In genomic region chr10:100618856-100619255, GRCh38 we compare ENCODE assay signal across 23 cellular contexts.
"Had no signal": no experiment of that assay in that cellular context is flagged by ENCODE, and none has a peak within 500 bp of the region (broad histone marks: within the 10 kb centered on the region; RNA-seq: fewer than 3 reads in every experiment).

No MANE protein-coding gene starts in this region.

- H3K27ac ChIP-seq: neural progenitor cell, neutrophil, pancreas, prostate gland, right lobe of liver, sigmoid colon, stomach, thoracic aorta, thyroid gland, tibial nerve, upper lobe of left lung, vagina had no signal

- DNase-seq: naive thymus-derived CD4-positive, alpha-beta T cell; pancreas; right cardiac atrium; right lobe of liver; sigmoid colon; small intestine; stimulated activated CD4-positive, alpha-beta T cell treated with anti-CD3 and anti-CD28 coated beads, Interleukin-12 subunit alpha, Interleukin-12 subunit beta, amount 100 ng/mL, for 4 hours; stimulated activated CD4-positive, alpha-beta T cell treated with anti-CD3 and anti-CD28 coated beads, Interleukin-1b, Interleukin-23, amount 100 ng/mL, for 48 hours; stimulated activated CD4-positive, alpha-beta T cell treated with anti-CD3 and anti-CD28 coated beads, Interleukin-4, amount 100 ng/mL, for 24 hours; stimulated activated naive B cell treated with anti-CD40 and anti-IgM and Interleukin-4, amounts not matched to agents 10 μg/mL and 1 μg/mL and 100 μg/mL, for 72 hours; stimulated activated naive CD4-positive, alpha-beta T cell treated with Interleukin-2 at 50 U/mL for 16 hours; stomach; thyroid gland; trophoblast cell; upper lobe of left lung had no signal

- H3K9ac ChIP-seq: neural progenitor cell had no signal

- H3K4me1 ChIP-seq: neural progenitor cell, pancreas, prostate gland, right lobe of liver, thyroid gland, tibial nerve, vagina had no signal

- H3K9me3 ChIP-seq: neutrophil, pancreas, prostate gland, right lobe of liver, sigmoid colon, stomach, thoracic aorta, thyroid gland, upper lobe of left lung, vagina had no signal

- H3K4me2 ChIP-seq: neural progenitor cell had no signal

- H3K27me3 ChIP-seq: right lobe of liver, thyroid gland had no signal

- H3K4me3 ChIP-seq: neural progenitor cell, pancreas, prostate gland, right lobe of liver, sigmoid colon, stomach, thoracic aorta, thyroid gland, tibial nerve, upper lobe of left lung, vagina had no signal

- ATAC-seq: naive thymus-derived CD4-positive, alpha-beta T cell; natural killer cell treated with Interleukin-12 subunit alpha and Interleukin-12 subunit beta and Interleukin-15 and Interleukin-18, amount 100 ng/mL, for 72 hours; pancreas; right cardiac atrium; right lobe of liver; stimulated activated effector memory CD8-positive, alpha-beta T cell treated with anti-CD3 and anti-CD28 coated beads, Interleukin-12 subunit alpha, Interleukin-12 subunit beta, amount 100 ng/mL, for 72 hours; stimulated activated naive B cell treated with anti-CD40 and anti-IgM and Interleukin-4, amounts not matched to agents 10 μg/mL and 1 μg/mL and 100 μg/mL, for 72 hours had no signal

- H2AFZ ChIP-seq: neural progenitor cell had no signal

- H3K36me3 ChIP-seq: neural progenitor cell, neutrophil, pancreas, prostate gland, right lobe of liver, sigmoid colon, stomach, thoracic aorta, thyroid gland, tibial nerve, upper lobe of left lung, vagina had no signal
